Comparison of ENCODE assay signal across 21 cellular contexts in genomic region chr12:91529829-91530228, GRCh38.
DNase-seq lines count a peak whose midpoint lies in the region; ATAC-seq and TF ChIP-seq lines count a peak whose summit lies in the region.
"Had no signal": no experiment of that assay in that cellular context is flagged by ENCODE, and none has a peak within 500 bp of the region (broad histone marks: within the 10 kb centered on the region; RNA-seq: fewer than 3 reads in every experiment).

No MANE protein-coding gene starts in this region.

- DNase-seq in HCEC 1CT (peak; percentile 17), RPMI7951 (ENCODE audit: low read depth) (peak; percentile 4), epithelial cell of esophagus (ENCODE audit: low read depth) (peak; percentile 70), myocyte (ENCODE audit: low read depth) (peak; percentile 7), Right ventricle myocardium superior (no peak), sciatic nerve (ENCODE audit: low spot score) (no peak)
- DNase-seq: activated CD4-positive, CD25-positive, alpha-beta regulatory T cell treated with anti-CD3 and anti-CD28 coated beads, Interleukin-2, amount 50 U/mL, for 72 hours; activated CD8-positive, alpha-beta memory T cell treated with anti-CD3 and anti-CD28 coated beads, Interleukin-2, amount 10 ng/mL, durations not matched to agents 7 days and 5 days; CD8-positive, alpha-beta T cell; DMS79 treated with DMSO at 0.1 percent for 48 hours; H7; lower lobe of right lung; naive B cell; NCI-H2081; NCI-H524; sigmoid colon; stimulated activated CD4-positive, alpha-beta T cell treated with anti-CD3 and anti-CD28 coated beads, Interleukin-2, amount 100 ng/mL, for 24 hours; T-helper 9 cell; upper lobe of right lung had no signal

- intact Hi-C loops in Right ventricle myocardium superior (cut with DNase I) (no loop called here), sciatic nerve (cut with DNase I) (no loop called here)

- TF ChIP-seq CTCF in epithelial cell of esophagus (IDR thresholded peaks at IDR 0.05; ENCODE audit: insufficient read depth, low read depth, low read length, missing control alignments), result no peak

- ATAC-seq in GM18517 (IDR thresholded peaks at IDR 0.05; ENCODE audit: unreplicated experiment), result no peak
- no peak for ATAC-seq in Right ventricle myocardium superior (ENCODE audit: poor library complexity)
- ATAC-seq in sciatic nerve, result no peak
- ATAC-seq: activated CD8-positive, alpha-beta memory T cell treated with anti-CD3 and anti-CD28 coated beads, Interleukin-2, amount 10 ng/mL, durations not matched to agents 7 days and 5 days; activated T-helper 17 cell treated with anti-CD3 and anti-CD28 coated beads, Interleukin-2, amount 50 U/mL, for 72 hours; CD8-positive, alpha-beta T cell; lower lobe of right lung; upper lobe of right lung had no signal

- H3K4me3 ChIP-seq in epithelial cell of esophagus (ENCODE audit: low read length), result no peak overlapping the region
- H3K4me3 ChIP-seq: lower lobe of right lung, sigmoid colon, upper lobe of right lung had no signal

Comparison
In these comparisons a context has a peak if more than half of its experiments do, and no peak if none do; other contexts are left out.
1. DNase-seq: peak in HCEC 1CT (single experiment), RPMI7951 (single experiment), epithelial cell of esophagus (single experiment) and myocyte (single experiment); none in Right ventricle myocardium superior (single experiment) and sciatic nerve (single experiment).